Comparison of ENCODE assay signal across 10 cellular contexts in genomic region chr13:26941345-26942174, GRCh38.
DNase-seq lines count a peak whose midpoint lies in the region; ATAC-seq and TF ChIP-seq lines count a peak whose summit lies in the region.
"Had no signal": no experiment of that assay in that cellular context is flagged by ENCODE, and none has a peak within 500 bp of the region (broad histone marks: within the 10 kb centered on the region; RNA-seq: fewer than 3 reads in every experiment).

No MANE protein-coding gene starts in this region.

- no peak overlapping the region for H3K9ac ChIP-seq in neuronal stem cell (ENCODE audit: low read depth, low read length, poor library complexity)
- H3K9ac ChIP-seq: KMS-11 had no signal

- H3K4ac ChIP-seq in neuronal stem cell (ENCODE audit: low read length) = no peak overlapping the region

- H3K4me3 ChIP-seq in AG04449 (ENCODE audit: low read depth, low read length) (no peak overlapping the region), neuronal stem cell (ENCODE audit: low read length in 2 of 2) (no peak overlapping the region)

- no peak overlapping the region for H2AK5ac ChIP-seq in neuronal stem cell (ENCODE audit: low read depth, low read length)

- no CpG with 5 or more reads among the region's 7 CpGs for WGBS in neuronal stem cell (ENCODE audit: extremely low coverage in 2 of 2, insufficient read length in 2 of 2, insufficient replicate concordance in 1 of 2), 2 donors

- no peak overlapping the region for H3K14ac ChIP-seq in neuronal stem cell (ENCODE audit: low read length)

- no peaks in the 10 kb centered on the region for H3K36me3 ChIP-seq in neuronal stem cell (replicated peaks in 1 of 2; ENCODE audit: control insufficient read depth in 2 of 2, insufficient read depth in 2 of 2, low read length in 2 of 2)

- no peak overlapping the region for H3K4me2 ChIP-seq in neuronal stem cell (ENCODE audit: insufficient read depth, low read length, poor library complexity, severe bottlenecking)
- H3K4me2 ChIP-seq: KMS-11 had no signal

- H3K9me3 Mint-ChIP-seq in activated T-helper 17 cell treated with anti-CD3 and anti-CD28 coated beads, Interleukin-2, amount 50 U/mL, for 72 hours = no peaks in the 10 kb centered on the region

- no peaks in the 10 kb centered on the region for H3K4me1 ChIP-seq in neuronal stem cell (ENCODE audit: control insufficient read depth in 2 of 2, insufficient read depth in 1 of 2, low read depth in 1 of 2, low read length in 2 of 2)

- POLR2A ChIA-PET in AG04449 (lab: Yijun Ruan, JAX) = interaction anchor here (1.2 kb wide), 1 partner anchor 343 kb away, joined by 3 read pairs; no protein-coding TSS in a partner anchor

- no peak overlapping the region for H4K8ac ChIP-seq in neuronal stem cell (ENCODE audit: low read depth, low read length)

- ATAC-seq in activated T-helper 17 cell treated with anti-CD3 and anti-CD28 coated beads, Interleukin-2, amount 50 U/mL, for 72 hours (replicated peaks) = peak; percentile 98
- ATAC-seq in HG02840 (IDR thresholded peaks at IDR 0.05; ENCODE audit: low FRiP score, unreplicated experiment) = no peak

- DNase-seq in AG04449 (ENCODE audit: low read depth, low spot score) = peak; percentile 45
- DNase-seq in GM04504 (ENCODE audit: low read depth) = peak; percentile 28
- peak; percentile 87 for DNase-seq in iris pigment epithelial cell (ENCODE audit: low read depth)
- DNase-seq in putamen (ENCODE audit: low spot score) = no peak
- no peak for DNase-seq in neuronal stem cell (ENCODE audit: low spot score)
- DNase-seq in hippocampal formation (lab: John Stamatoyannopoulos, UW) = no peak
- DNase-seq: activated CD4-positive, alpha-beta T cell treated with anti-CD3 and anti-CD28 coated beads for 4 hours had no signal

- no peaks in the 10 kb centered on the region for H3K4me1 Mint-ChIP-seq in activated T-helper 17 cell treated with anti-CD3 and anti-CD28 coated beads, Interleukin-2, amount 50 U/mL, for 72 hours

- H2BK5ac ChIP-seq in neuronal stem cell (ENCODE audit: low read length) = no peak overlapping the region

- no peak overlapping the region for H2BK120ac ChIP-seq in neuronal stem cell (ENCODE audit: low read depth, low read length)

- H2AFZ ChIP-seq in neuronal stem cell (ENCODE audit: low read length) = no peak overlapping the region

- CTCF ChIA-PET in AG04449 (lab: Yijun Ruan, JAX) = interaction anchor here (1.8 to 3.2 kb wide), 3 partner anchors 11 to 420 kb away, joined by 9 to 33 read pairs (median 11); no protein-coding TSS in a partner anchor

- H4K91ac ChIP-seq in neuronal stem cell (ENCODE audit: low read depth, low read length, poor library complexity) = no peak overlapping the region

- peaks cover 5% of the 10 kb centered on the region for H3K27me3 Mint-ChIP-seq in activated T-helper 17 cell treated with anti-CD3 and anti-CD28 coated beads, Interleukin-2, amount 50 U/mL, for 72 hours

- H3K4me3 Mint-ChIP-seq in activated T-helper 17 cell treated with anti-CD3 and anti-CD28 coated beads, Interleukin-2, amount 50 U/mL, for 72 hours = no peak overlapping the region

- H2BK12ac ChIP-seq in neuronal stem cell (ENCODE audit: low read length) = no peak overlapping the region

- no peak overlapping the region for H3K18ac ChIP-seq in neuronal stem cell (ENCODE audit: low read length)

- no peaks in the 10 kb centered on the region for H3K9me3 ChIP-seq in neuronal stem cell (replicated peaks in 1 of 2; ENCODE audit: control insufficient read depth in 2 of 2, insufficient read depth in 1 of 2, low read depth in 1 of 2, low read length in 2 of 2)

- H2BK15ac ChIP-seq in neuronal stem cell (ENCODE audit: low read length) = no peak overlapping the region

- no peak for TF ChIP-seq CTCF in AG04449 (IDR thresholded peaks at IDR 0.05; ENCODE audit: insufficient read depth, low read length, missing control alignments)

- H3K27ac Mint-ChIP-seq in activated T-helper 17 cell treated with anti-CD3 and anti-CD28 coated beads, Interleukin-2, amount 50 U/mL, for 72 hours = no peak overlapping the region

- H3K79me1 ChIP-seq in neuronal stem cell (ENCODE audit: low read depth, low read length) = no peaks in the 10 kb centered on the region

- H3K23ac ChIP-seq in neuronal stem cell (ENCODE audit: low read depth, low read length, poor library complexity) = no peak overlapping the region

- no peaks in the 10 kb centered on the region for H3K36me3 Mint-ChIP-seq in activated T-helper 17 cell treated with anti-CD3 and anti-CD28 coated beads, Interleukin-2, amount 50 U/mL, for 72 hours (ENCODE audit: low read depth)

- no peak overlapping the region for H3K27ac ChIP-seq in neuronal stem cell (replicated peaks; ENCODE audit: low read length)
- H3K27ac ChIP-seq: KMS-11 had no signal

- peaks cover 0 to 12% (median 0%) of the 10 kb centered on the region in 3 experiments for H3K27me3 ChIP-seq in neuronal stem cell (ENCODE audit: control insufficient read depth in 3 of 3, insufficient read depth in 3 of 3, low read depth in 1 of 3, low read length in 3 of 3)

Comparison
In these comparisons a context has a peak if more than half of its experiments do, and no peak if none do; other contexts are left out.
1. DNase-seq: peak in AG04449 (single experiment), GM04504 (single experiment) and iris pigment epithelial cell (single experiment); none in putamen (single experiment), neuronal stem cell (single experiment) and hippocampal formation (0 of 2).